26 cellular contexts compared by ENCODE assay signal in the genomic region with DNA sequence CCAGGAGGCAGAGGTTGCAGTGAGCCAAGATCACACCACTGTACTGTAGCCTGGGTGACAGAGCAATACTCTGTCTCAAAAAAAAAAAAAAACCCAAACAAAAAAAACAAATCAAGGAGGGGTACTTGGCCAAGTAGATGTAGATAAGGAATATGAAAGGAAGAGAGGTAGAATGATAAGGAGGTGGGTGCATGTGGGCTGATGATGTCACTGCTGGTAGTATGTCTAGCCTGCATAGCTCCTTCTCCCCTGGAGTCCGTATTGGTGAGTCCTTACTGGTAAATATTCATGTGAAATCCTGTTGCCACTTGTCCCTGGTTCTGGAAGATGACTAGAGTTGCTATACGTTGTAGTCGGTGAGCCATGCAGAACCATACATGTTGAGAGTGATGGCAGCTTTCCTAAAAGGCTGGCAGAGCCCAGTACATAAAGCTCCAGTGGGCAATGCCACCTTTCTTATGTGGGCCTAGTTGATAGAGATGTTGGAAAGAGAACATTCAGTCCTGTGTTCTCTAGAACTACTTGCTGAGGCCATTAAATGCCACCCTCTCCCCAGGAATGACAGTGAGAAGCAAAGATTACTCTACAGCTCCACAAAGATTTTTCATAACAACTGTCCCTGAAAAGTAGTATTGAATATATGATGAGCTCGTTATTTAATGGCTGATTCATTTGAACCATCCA. TPM values are rescaled to one million over a fixed set of nuclear protein-coding genes. Genes with fewer than 3 reads are reported as not detected.
DNase-seq lines count a peak whose midpoint lies in the region; ATAC-seq and TF ChIP-seq lines count a peak whose summit lies in the region.
"Had no signal": no experiment of that assay in that cellular context is flagged by ENCODE, and none has a peak within 500 bp of the region (broad histone marks: within the 10 kb centered on the region; RNA-seq: fewer than 3 reads in every experiment).

No MANE protein-coding gene starts in this region.

- H3K9me3 Mint-ChIP-seq in stimulated activated naive B cell treated with anti-CD40 and anti-IgM and Interleukin-4, amounts not matched to agents 10 μg/mL and 1 μg/mL and 100 μg/mL, for 72 hours = no peaks in the 10 kb centered on the region
- H3K9me3 Mint-ChIP-seq in activated T-helper 2 cell treated with anti-CD3 and anti-CD28 coated beads, Interferon-gamma antibody, Interleukin-2, Interleukin-4, amounts not matched to agents 10 μg/mL and 5 μg/mL and 100 μg/mL, durations not matched to agents 14 hours and 24 hours and 36 hours = no peaks in the 10 kb centered on the region
- H3K9me3 Mint-ChIP-seq: activated CD4-positive, alpha-beta T cell treated with anti-CD3 and anti-CD28 coated beads, Interleukin-2, amount 10 ng/mL, durations not matched to agents 7 days and 5 days had no signal

- peak overlapping the region; percentile 37 for H3K27ac Mint-ChIP-seq in stimulated activated naive B cell treated with anti-CD40 and anti-IgM and Interleukin-4, amounts not matched to agents 10 μg/mL and 1 μg/mL and 100 μg/mL, for 72 hours
- no peak overlapping the region for H3K27ac Mint-ChIP-seq in activated T-helper 2 cell treated with anti-CD3 and anti-CD28 coated beads, Interferon-gamma antibody, Interleukin-2, Interleukin-4, amounts not matched to agents 10 μg/mL and 5 μg/mL and 100 μg/mL, durations not matched to agents 14 hours and 24 hours and 36 hours
- H3K27ac Mint-ChIP-seq: activated CD4-positive, alpha-beta T cell treated with anti-CD3 and anti-CD28 coated beads, Interleukin-2, amount 10 ng/mL, durations not matched to agents 7 days and 5 days had no signal

- H3K9me3 ChIP-seq in right atrium auricular region = no peaks in the 10 kb centered on the region
- H3K9me3 ChIP-seq: ascending aorta; BLaER1 treated with 17β-estradiol and CSF1 and Interleukin-3, amounts not matched to agents 10 nM and 100 nM; left lung; uterus had no signal

- H3K4me3 ChIP-seq in right atrium auricular region = no peak overlapping the region
- H3K4me3 ChIP-seq: ascending aorta; BLaER1 treated with 17β-estradiol and CSF1 and Interleukin-3, amounts not matched to agents 10 nM and 100 nM; left lung; uterus had no signal

- TF ChIP-seq CTCF in right atrium auricular region (IDR thresholded peaks at IDR 0.05) (no peak), foreskin keratinocyte (conservative IDR thresholded peaks at IDR 0.05) (no peak)

- intact Hi-C loops in Right ventricle myocardium superior (cut with DNase I) = no loop called here
- intact Hi-C loops in activated T-helper 2 cell treated with anti-CD3 and anti-CD28 coated beads, Interferon-gamma antibody, Interleukin-2, Interleukin-4, amounts not matched to agents 10 μg/mL and 5 μg/mL and 100 μg/mL, durations not matched to agents 14 hours and 24 hours and 36 hours (cut with micrococcal nuclease) = no loop called here

- H3K27ac ChIP-seq in right atrium auricular region (peak overlapping the region in 1 of 2 donors; percentile 40), foreskin keratinocyte (no peak overlapping the region)
- H3K27ac ChIP-seq: ascending aorta; BLaER1 treated with 17β-estradiol and CSF1 and Interleukin-3, amounts not matched to agents 10 nM and 100 nM; left lung; uterus had no signal

- no peaks in the 10 kb centered on the region for H3K27me3 ChIP-seq in right atrium auricular region
- H3K27me3 ChIP-seq in foreskin keratinocyte = no peaks in the 10 kb centered on the region
- H3K27me3 ChIP-seq: ascending aorta; BLaER1 treated with 17β-estradiol and CSF1 and Interleukin-3, amounts not matched to agents 10 nM and 100 nM; left lung; uterus had no signal

- H3K36me3 ChIP-seq in right atrium auricular region = no peaks in the 10 kb centered on the region
- H3K36me3 ChIP-seq: ascending aorta; BLaER1 treated with 17β-estradiol and CSF1 and Interleukin-3, amounts not matched to agents 10 nM and 100 nM; left lung; uterus had no signal

- peaks cover 22 to 73% of the 10 kb centered on the region in 2 donors for H3K4me1 Mint-ChIP-seq in stimulated activated naive B cell treated with anti-CD40 and anti-IgM and Interleukin-4, amounts not matched to agents 10 μg/mL and 1 μg/mL and 100 μg/mL, for 72 hours
- peaks cover 31% of the 10 kb centered on the region for H3K4me1 Mint-ChIP-seq in activated T-helper 2 cell treated with anti-CD3 and anti-CD28 coated beads, Interferon-gamma antibody, Interleukin-2, Interleukin-4, amounts not matched to agents 10 μg/mL and 5 μg/mL and 100 μg/mL, durations not matched to agents 14 hours and 24 hours and 36 hours (ENCODE audit: low read depth)

- DNase-seq in Right ventricle myocardium superior = no peak
- DNase-seq in right atrium auricular region (ENCODE audit: low spot score) = no peak
- peak; percentile 34 for DNase-seq in T-helper 22 cell (ENCODE audit: low read depth)
- DNase-seq in foreskin keratinocyte = peak in 1 of 2 donors; percentile 86
- no peak for DNase-seq in stimulated activated naive B cell treated with anti-CD40 and anti-IgM and Interleukin-4, amounts not matched to agents 10 μg/mL and 1 μg/mL and 100 μg/mL, for 72 hours
- DNase-seq in NCI-H1048 (lab: John Stamatoyannopoulos, UW) = no peak
- DNase-seq in NCI-H2196 treated with DMSO at 0.1 percent for 48 hours (lab: John Stamatoyannopoulos, UW; ENCODE audit: unreplicated experiment) = no peak
- DNase-seq in activated T-helper 2 cell treated with anti-CD3 and anti-CD28 coated beads, Interferon-gamma antibody, Interleukin-2, Interleukin-4, amounts not matched to agents 10 μg/mL and 5 μg/mL and 100 μg/mL, durations not matched to agents 14 hours and 24 hours and 36 hours (ENCODE audit: low spot score) = no peak
- DNase-seq: activated CD4-positive, alpha-beta T cell treated with anti-CD3 and anti-CD28 coated beads, Interleukin-2, amount 10 ng/mL, durations not matched to agents 7 days and 5 days; activated naive CD4-positive, alpha-beta T cell treated with Interleukin-2 at 50 U/mL for 16 hours; activated T-cell treated with anti-CD3 and anti-CD28 coated beads for 4 hours; cerebellar nuclear complex; effector CD4-positive, alpha-beta T cell; glutamatergic neuron; left lung; NCI-H1105 treated with DMSO at 0.1 percent for 48 hours; NCI-H2081 treated with DMSO at 0.1 percent for 48 hours; NCI-H524; stimulated activated CD4-positive, alpha-beta T cell treated with anti-CD3 and anti-CD28 coated beads, Interleukin-4, amount 100 ng/mL, for 4 hours; uterus had no signal

- ATAC-seq in Right ventricle myocardium superior (ENCODE audit: poor library complexity) (peak; percentile 48), foreskin keratinocyte (peak; percentile 44)
- ATAC-seq in stimulated activated naive B cell treated with anti-CD40 and anti-IgM and Interleukin-4, amounts not matched to agents 10 μg/mL and 1 μg/mL and 100 μg/mL, for 72 hours (replicated peaks) = no peak
- ATAC-seq: left lung had no signal

- H3K36me3 Mint-ChIP-seq in stimulated activated naive B cell treated with anti-CD40 and anti-IgM and Interleukin-4, amounts not matched to agents 10 μg/mL and 1 μg/mL and 100 μg/mL, for 72 hours = peaks cover 5 to 9% of the 10 kb centered on the region in 2 donors
- peaks cover 5% of the 10 kb centered on the region for H3K36me3 Mint-ChIP-seq in activated T-helper 2 cell treated with anti-CD3 and anti-CD28 coated beads, Interferon-gamma antibody, Interleukin-2, Interleukin-4, amounts not matched to agents 10 μg/mL and 5 μg/mL and 100 μg/mL, durations not matched to agents 14 hours and 24 hours and 36 hours (ENCODE audit: low read depth)

- no peaks in the 10 kb centered on the region for H3K27me3 Mint-ChIP-seq in stimulated activated naive B cell treated with anti-CD40 and anti-IgM and Interleukin-4, amounts not matched to agents 10 μg/mL and 1 μg/mL and 100 μg/mL, for 72 hours
- H3K27me3 Mint-ChIP-seq in activated T-helper 2 cell treated with anti-CD3 and anti-CD28 coated beads, Interferon-gamma antibody, Interleukin-2, Interleukin-4, amounts not matched to agents 10 μg/mL and 5 μg/mL and 100 μg/mL, durations not matched to agents 14 hours and 24 hours and 36 hours (ENCODE audit: low read depth) = no peaks in the 10 kb centered on the region
- H3K27me3 Mint-ChIP-seq: activated CD4-positive, alpha-beta T cell treated with anti-CD3 and anti-CD28 coated beads, Interleukin-2, amount 10 ng/mL, durations not matched to agents 7 days and 5 days had no signal

- H3K4me1 ChIP-seq in right atrium auricular region (peaks cover 0 to 58% of the 10 kb centered on the region in 2 donors), foreskin keratinocyte (peaks cover 22% of the 10 kb centered on the region)
- H3K4me1 ChIP-seq: uterus had no signal

- no peak overlapping the region for H3K4me3 Mint-ChIP-seq in stimulated activated naive B cell treated with anti-CD40 and anti-IgM and Interleukin-4, amounts not matched to agents 10 μg/mL and 1 μg/mL and 100 μg/mL, for 72 hours
- no peak overlapping the region for H3K4me3 Mint-ChIP-seq in activated T-helper 2 cell treated with anti-CD3 and anti-CD28 coated beads, Interferon-gamma antibody, Interleukin-2, Interleukin-4, amounts not matched to agents 10 μg/mL and 5 μg/mL and 100 μg/mL, durations not matched to agents 14 hours and 24 hours and 36 hours (ENCODE audit: low read depth)
- H3K4me3 Mint-ChIP-seq: activated CD4-positive, alpha-beta T cell treated with anti-CD3 and anti-CD28 coated beads, Interleukin-2, amount 10 ng/mL, durations not matched to agents 7 days and 5 days had no signal

RNA-seq across cellular contexts. Expression of gene KAT2B, which starts 11.0 kb away (rescaled TPM):
- total RNA-seq in Right ventricle myocardium superior (117 TPM), right atrium auricular region (10 to 100 TPM; 25.0 to 70.5 TPM), foreskin keratinocyte (4.5 and 6.9 TPM in 2 replicates)
- polyA plus RNA-seq in foreskin keratinocyte = 0.95 and 1.2 TPM in 2 replicates
- 10.9 and 12.1 TPM in 2 replicates for total RNA-seq in activated T-helper 2 cell treated with anti-CD3 and anti-CD28 coated beads, Interferon-gamma antibody, Interleukin-2, Interleukin-4, amounts not matched to agents 10 μg/mL and 5 μg/mL and 100 μg/mL, durations not matched to agents 14 hours and 24 hours and 36 hours

RNA-seq across cellular contexts. Expression of gene PP2D1, which starts 39.2 kb away (rescaled TPM):
- not detected for total RNA-seq in Right ventricle myocardium superior
- total RNA-seq in right atrium auricular region = not detected
- not detected in 2 replicates for total RNA-seq in foreskin keratinocyte
- not detected in 2 replicates for polyA plus RNA-seq in foreskin keratinocyte
- total RNA-seq in activated T-helper 2 cell treated with anti-CD3 and anti-CD28 coated beads, Interferon-gamma antibody, Interleukin-2, Interleukin-4, amounts not matched to agents 10 μg/mL and 5 μg/mL and 100 μg/mL, durations not matched to agents 14 hours and 24 hours and 36 hours = not detected in 2 replicates
- total RNA-seq: activated CD4-positive, alpha-beta T cell treated with anti-CD3 and anti-CD28 coated beads, Interleukin-2, amount 10 ng/mL, durations not matched to agents 7 days and 5 days; ascending aorta; fibroblast of lung; G401; left lung; mononuclear cell; subcutaneous adipose tissue; uterus had no signal
- polyA plus RNA-seq: fibroblast of lung had no signal

Comparison
In these comparisons a context has a peak if more than half of its experiments do, and no peak if none do; other contexts are left out.
1. ATAC-seq: peak in Right ventricle myocardium superior (single experiment) and foreskin keratinocyte (single experiment); none in stimulated activated naive B cell treated with anti-CD40 and anti-IgM and Interleukin-4, amounts not matched to agents 10 μg/mL and 1 μg/mL and 100 μg/mL, for 72 hours (0 of 2).